8 cellular contexts compared by ENCODE assay signal in the genomic region with DNA sequence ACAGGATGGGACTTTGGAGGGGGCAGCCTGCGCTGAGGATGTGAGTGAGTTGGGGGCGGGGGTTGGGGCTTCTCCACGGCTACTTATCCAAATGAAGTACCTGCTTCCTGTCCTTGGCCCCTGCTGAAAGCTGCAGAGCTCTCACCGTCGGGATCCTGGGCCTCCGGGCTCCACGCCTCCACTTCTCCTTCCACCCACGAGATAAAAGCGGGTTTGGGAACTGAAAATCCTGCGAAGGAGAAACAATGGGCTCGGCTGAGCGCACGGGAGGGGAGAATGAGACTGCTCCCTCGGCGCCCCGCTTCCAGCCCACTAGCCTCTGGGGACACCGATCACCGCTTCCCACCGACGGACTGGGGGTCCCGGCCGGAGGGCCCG. TPM values are rescaled to one million over a fixed set of nuclear protein-coding genes. Genes with fewer than 3 reads are reported as not detected.
DNase-seq lines count a peak whose midpoint lies in the region; ATAC-seq and TF ChIP-seq lines count a peak whose summit lies in the region.

No MANE protein-coding gene starts in this region.

- no peak for DNase-seq in activated T-cell treated with anti-CD3 and anti-CD28 coated beads, Interleukin-2, amount 50 U/mL, for 4 hours
- no peak for DNase-seq in activated T-cell treated with anti-CD3 and anti-CD28 coated beads, Interleukin-2, amount 50 U/mL, for 1 hour
- DNase-seq in RKO (ENCODE audit: low spot score) (peak; percentile 48), epithelial cell of esophagus (ENCODE audit: low read depth) (peak; percentile 26), osteoblast (ENCODE audit: insufficient read length, low spot score, missing footprints) (no peak), GM10266 (ENCODE audit: extremely low spot score) (no peak), NCI-H1694 treated with DMSO at 0.1 percent for 48 hours (lab: John Stamatoyannopoulos, UW) (no peak)

- ATAC-seq in activated T-cell treated with anti-CD3 and anti-CD28 coated beads, Interleukin-2, amount 50 U/mL, for 4 hours = peak; percentile 29 to 46
- peak; percentile 11 for ATAC-seq in HG02884 (IDR thresholded peaks at IDR 0.05; ENCODE audit: unreplicated experiment)

- H3K27me3 ChIP-seq in osteoblast (ENCODE audit: insufficient read depth, low read length) = no peaks in the 10 kb centered on the region

- peaks cover 47% of the 10 kb centered on the region for H3K79me2 ChIP-seq in osteoblast (ENCODE audit: insufficient read depth, low read length)

- H3K4me1 Mint-ChIP-seq in activated T-cell treated with anti-CD3 and anti-CD28 coated beads, Interleukin-2, amount 50 U/mL, for 4 hours (ENCODE audit: low read depth) = peaks cover 24% of the 10 kb centered on the region

- peak overlapping the region; percentile 67 for H3K4me3 ChIP-seq in epithelial cell of esophagus (ENCODE audit: low read length)
- peak overlapping the region; percentile 89 for H3K4me3 ChIP-seq in osteoblast (ENCODE audit: insufficient read depth, low read length)

- peaks cover 7% of the 10 kb centered on the region for H3K36me3 Mint-ChIP-seq in activated T-cell treated with anti-CD3 and anti-CD28 coated beads, Interleukin-2, amount 50 U/mL, for 4 hours (ENCODE audit: insufficient read depth)

- peak overlapping the region; percentile 65 for H3K27ac ChIP-seq in osteoblast (ENCODE audit: low read depth, low read length)

- TF ChIP-seq CTCF in epithelial cell of esophagus (IDR thresholded peaks at IDR 0.05; ENCODE audit: insufficient read depth, low read depth, low read length, missing control alignments) (no peak), osteoblast (IDR thresholded peaks at IDR 0.05; ENCODE audit: extremely low read depth, low read depth, low read length) (no peak), GM10266 (IDR thresholded peaks at IDR 0.05; ENCODE audit: control insufficient read depth, insufficient read depth, low read depth, missing control alignments) (no peak)

- H4K20me1 ChIP-seq in osteoblast (ENCODE audit: insufficient read depth, low read length) = no peaks in the 10 kb centered on the region

- peak overlapping the region; percentile 87 for H2AFZ ChIP-seq in osteoblast (ENCODE audit: low read length)

- H3K36me3 ChIP-seq in osteoblast (ENCODE audit: insufficient read depth, low read length) = peaks cover 17% of the 10 kb centered on the region

- no peaks in the 10 kb centered on the region for H3K27me3 Mint-ChIP-seq in activated T-cell treated with anti-CD3 and anti-CD28 coated beads, Interleukin-2, amount 50 U/mL, for 4 hours (ENCODE audit: low read depth)

- H3K9me3 ChIP-seq in osteoblast (ENCODE audit: low read depth, low read length) = no peaks in the 10 kb centered on the region

- H3K9me3 Mint-ChIP-seq in activated T-cell treated with anti-CD3 and anti-CD28 coated beads, Interleukin-2, amount 50 U/mL, for 4 hours = no peaks in the 10 kb centered on the region

- peak overlapping the region; percentile 99 for H3K4me2 ChIP-seq in osteoblast (ENCODE audit: insufficient read depth, low read length)

- peaks cover 12% of the 10 kb centered on the region for H3K4me1 ChIP-seq in osteoblast (ENCODE audit: insufficient read depth, low read length)

- H3K4me3 Mint-ChIP-seq in activated T-cell treated with anti-CD3 and anti-CD28 coated beads, Interleukin-2, amount 50 U/mL, for 4 hours = peak overlapping the region; percentile 90

RNA-seq across cellular contexts. Expression of a gene that starts 0.5 kb away (rescaled TPM):
- 1 to 10 TPM; 4.7 to 9.5 (median 6.8) TPM for total RNA-seq in activated T-cell treated with anti-CD3 and anti-CD28 coated beads, Interleukin-2, amount 50 U/mL, for 4 hours
- 13.4 and 13.6 TPM in 2 replicates for total RNA-seq in osteoblast

RNA-seq across cellular contexts. Expression of a gene that starts 13.5 kb away (rescaled TPM):
- 1 to 10 TPM; 5.6 to 8.1 (median 7.4) TPM for total RNA-seq in activated T-cell treated with anti-CD3 and anti-CD28 coated beads, Interleukin-2, amount 50 U/mL, for 4 hours
- total RNA-seq in osteoblast = 10.9 and 12.3 TPM in 2 replicates

RNA-seq across cellular contexts. Expression of a gene that starts 25.2 kb away (rescaled TPM):
- total RNA-seq in activated T-cell treated with anti-CD3 and anti-CD28 coated beads, Interleukin-2, amount 50 U/mL, for 4 hours = 10 to 100 TPM; 15.4 to 16.9 (median 16.0) TPM
- 7.1 and 8.3 TPM in 2 replicates for total RNA-seq in osteoblast

RNA-seq across cellular contexts. Expression of a gene that starts 26.8 kb away (rescaled TPM):
- total RNA-seq in activated T-cell treated with anti-CD3 and anti-CD28 coated beads, Interleukin-2, amount 50 U/mL, for 4 hours = 10 to 100 TPM; 21.2 to 23.4 (median 22.5) TPM
- 5.3 and 7.6 TPM in 2 replicates for total RNA-seq in osteoblast

RNA-seq across cellular contexts. Expression of a gene that starts 50.4 kb away (rescaled TPM):
- total RNA-seq in activated T-cell treated with anti-CD3 and anti-CD28 coated beads, Interleukin-2, amount 50 U/mL, for 4 hours = 10 to 100 TPM; 14.2 to 15.4 (median 15.2) TPM
- 16.6 and 17.1 TPM in 2 replicates for total RNA-seq in osteoblast

Comparison
In these comparisons a context has a peak if more than half of its experiments do, and no peak if none do; other contexts are left out.
1. DNase-seq: peak in RKO (single experiment) and epithelial cell of esophagus (single experiment); none in activated T-cell treated with anti-CD3 and anti-CD28 coated beads, Interleukin-2, amount 50 U/mL, for 4 hours (single experiment), activated T-cell treated with anti-CD3 and anti-CD28 coated beads, Interleukin-2, amount 50 U/mL, for 1 hour (single experiment), osteoblast (single experiment), GM10266 (single experiment) and NCI-H1694 treated with DMSO at 0.1 percent for 48 hours (single experiment).